Comparison of ENCODE assay signal across 8 cellular contexts in the genomic region with DNA sequence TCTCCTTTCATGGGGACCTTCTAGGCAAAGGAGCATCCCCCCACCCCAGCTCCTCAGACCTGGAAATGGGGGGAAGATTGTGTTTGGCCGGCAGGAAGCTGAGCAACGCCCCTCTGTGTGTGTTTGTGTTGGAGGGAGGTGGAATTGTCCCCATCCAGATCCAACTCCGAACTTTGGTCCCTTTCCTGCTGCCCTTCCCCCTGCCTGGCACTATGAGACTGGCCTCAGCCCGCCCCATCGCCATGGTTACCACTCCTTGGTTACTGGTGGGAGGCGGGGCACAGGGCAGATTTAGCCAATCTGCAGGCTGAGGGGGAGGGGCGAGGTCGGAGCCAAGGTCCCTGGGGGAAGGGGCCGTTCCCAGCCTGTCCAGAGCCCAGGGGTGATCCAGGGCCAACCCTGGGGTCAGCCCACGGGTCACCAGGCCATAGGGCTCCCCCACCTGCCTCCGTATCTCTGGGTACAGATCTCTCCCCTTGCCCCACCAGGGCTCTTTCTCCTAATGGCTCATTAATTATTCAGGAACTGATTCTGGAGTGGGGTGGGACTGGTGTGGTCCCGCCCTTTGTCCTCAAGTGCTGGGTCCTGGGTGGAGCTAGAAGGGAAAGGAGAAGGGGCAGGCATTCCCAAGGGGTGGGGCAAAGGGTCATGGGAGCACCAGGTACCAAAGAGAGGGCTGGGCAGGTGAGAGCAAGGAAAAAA. TPM values are rescaled to one million over a fixed set of nuclear protein-coding genes. Genes with fewer than 3 reads are reported as not detected.
DNase-seq lines count a peak whose midpoint lies in the region; ATAC-seq and TF ChIP-seq lines count a peak whose summit lies in the region.

No MANE protein-coding gene starts in this region.

- H3K4me1 ChIP-seq in Peyer's patch, result peaks cover 0 to 93% (median 17%) of the 10 kb centered on the region in 4 donors

- DNase-seq in HT-29 (ENCODE audit: low spot score) (peak; percentile 99), Peyer's patch (peak in 2 of 3 donors; percentile 93 to 96), iPS DF 19.7 (ENCODE audit: low read depth, low spot score) (peak; percentile 74), Kasumi-1 (lab: John Stamatoyannopoulos, UW) (no peak)
- no peak for DNase-seq in stimulated activated CD4-positive, alpha-beta T cell treated with anti-CD3 and anti-CD28 coated beads, Interleukin-1b, Interleukin-23, amount 100 ng/mL, for 48 hours

- ATAC-seq in GM21360 (IDR thresholded peaks at IDR 0.05; ENCODE audit: unreplicated experiment), result no peak
- ATAC-seq in GM21367 (IDR thresholded peaks at IDR 0.05; ENCODE audit: unreplicated experiment), result no peak

- TF ChIP-seq POLR2A in Peyer's patch (IDR thresholded peaks at IDR 0.05), result peak; percentile 35 to 77

- TF ChIP-seq CTCF in Peyer's patch (IDR thresholded peaks at IDR 0.05), result no peak

- H3K27ac ChIP-seq in Peyer's patch (peak overlapping the region in 3 of 4 donors; percentile 76 to 94 (median 85)), skin epidermis (peak overlapping the region in 11 of 21 experiments; percentile 1 to 88 (median 51))

- H3K9me3 ChIP-seq in Peyer's patch, result no peaks in the 10 kb centered on the region

- no peaks in the 10 kb centered on the region for H3K36me3 ChIP-seq in Peyer's patch

- H3K27me3 ChIP-seq in Peyer's patch, result no peaks in the 10 kb centered on the region

- peak overlapping the region in 2 of 4 donors; percentile 28 to 29 for H3K4me3 ChIP-seq in Peyer's patch
- no peak overlapping the region for H3K4me3 ChIP-seq in skin epidermis

RNA-seq across cellular contexts. Expression of a gene that starts 15.2 kb away (rescaled TPM):
- 101 and 122 TPM in 2 replicates for total RNA-seq in HT-29 (2014; rRNA removed; shearing (Covaris generic))
- total RNA-seq in Peyer's patch, result 100 to 1,000 TPM; 149 to 613 (median 528) TPM

Comparison
In these comparisons a context has a peak if more than half of its experiments do, and no peak if none do; other contexts are left out.
1. DNase-seq: peak in HT-29 (single experiment), Peyer's patch (2 of 3) and iPS DF 19.7 (single experiment); none in stimulated activated CD4-positive, alpha-beta T cell treated with anti-CD3 and anti-CD28 coated beads, Interleukin-1b, Interleukin-23, amount 100 ng/mL, for 48 hours (single experiment) and Kasumi-1 (0 of 2).